8 cellular contexts compared by ENCODE assay signal in genomic region chr2:132037527-132038178, GRCh38.
DNase-seq lines count a peak whose midpoint lies in the region; ATAC-seq and TF ChIP-seq lines count a peak whose summit lies in the region.

No MANE protein-coding gene starts in this region.

- TF ChIP-seq POLR2A in lower leg skin (IDR thresholded peaks at IDR 0.05) = no peak
- no peak for TF ChIP-seq POLR2A in uterus (IDR thresholded peaks at IDR 0.05)

- no peak overlapping the region for H3K9ac ChIP-seq in mammary epithelial cell (ENCODE audit: insufficient read depth, low read length)

- no peaks in the 10 kb centered on the region for H3K4me1 ChIP-seq in mammary epithelial cell (ENCODE audit: insufficient read depth, low read length)
- no peaks in the 10 kb centered on the region for H3K4me1 ChIP-seq in uterus

- CTCF ChIA-PET in AG04449 (lab: Yijun Ruan, JAX) (no interaction called here), mammary epithelial cell (lab: Charles Lee; ENCODE audit: low non-redundant PET) (no interaction called here)

- H3K4me3 ChIP-seq in AG04449 (ENCODE audit: low read depth, low read length) (peak overlapping the region; percentile 33), mammary epithelial cell (replicated peaks in 1 of 3; ENCODE audit: insufficient read depth in 1 of 3, low read depth in 2 of 3, low read length in 3 of 3) (peak overlapping the region in 2 of 3 experiments; percentile 42 to 49), lower leg skin (ENCODE audit: low read depth, poor library complexity, severe bottlenecking) (peak overlapping the region; percentile 18), uterus (peak overlapping the region; percentile 11)

- H3K27me3 ChIP-seq in mammary epithelial cell (ENCODE audit: insufficient read depth, low read length) (peaks cover 22% of the 10 kb centered on the region), uterus (peaks cover 4 to 6% of the 10 kb centered on the region in 2 donors)

- DNase-seq in AG04449 (ENCODE audit: low read depth, low spot score) (no peak), H4 (ENCODE audit: low spot score) (peak; percentile 14), mammary epithelial cell (no peak), lower leg skin (ENCODE audit: low spot score in 2 of 2) (no peak), uterus (no peak), amniotic stem cell (lab: John Stamatoyannopoulos, UW) (no peak)
- no peak for DNase-seq in activated CD4-positive, alpha-beta T cell treated with anti-CD3 and anti-CD28 coated beads for 4 hours

- dilution Hi-C loops in mammary epithelial cell (cut with HindIII; ENCODE audit: low sequenced_read_pairs) = no loop called here

- H3K27ac ChIP-seq in mammary epithelial cell (ENCODE audit: insufficient read depth, low read depth, low read length) (no peak overlapping the region), uterus (no peak overlapping the region)

- no peaks in the 10 kb centered on the region for H3K9me3 ChIP-seq in mammary epithelial cell (replicated peaks; ENCODE audit: insufficient read depth, low read length)
- no peaks in the 10 kb centered on the region for H3K9me3 ChIP-seq in uterus

- no peaks in the 10 kb centered on the region for H3K36me3 ChIP-seq in mammary epithelial cell (ENCODE audit: insufficient read depth, low read length)
- no peaks in the 10 kb centered on the region for H3K36me3 ChIP-seq in uterus

- H3K4me2 ChIP-seq in mammary epithelial cell (ENCODE audit: insufficient read depth, low read depth, low read length) = peak overlapping the region; percentile 71

- in situ Hi-C loops in mammary epithelial cell (cut with MboI; ENCODE audit: low sequenced_read_pairs in 2 of 2) = no loop called here

- BruUV-seq in mammary epithelial cell (replicated peaks; lab: Mats Ljungman, UMichigan) = no TSS peak

- no peaks in the 10 kb centered on the region for H3K79me2 ChIP-seq in mammary epithelial cell (ENCODE audit: insufficient read depth, low read length)

- TF ChIP-seq CTCF in AG04449 (IDR thresholded peaks at IDR 0.05; ENCODE audit: insufficient read depth, low read length, missing control alignments) (no peak), mammary epithelial cell (conservative IDR thresholded peaks at IDR 0.05 in 1 of 2, IDR thresholded peaks at IDR 0.05 in 1 of 2; ENCODE audit: extremely low read depth in 1 of 2, insufficient read depth in 1 of 2, low read depth in 1 of 2, low read length in 2 of 2) (peak in 1 of 2 donors; percentile 18), lower leg skin (IDR thresholded peaks at IDR 0.05) (no peak), uterus (IDR thresholded peaks at IDR 0.05) (no peak)

- intact Hi-C loops in mammary epithelial cell (cut with micrococcal nuclease) = no loop called here
- intact Hi-C loops in lower leg skin (cut with DNase I; ENCODE audit: low total_unique reads) = no loop called here
- intact Hi-C loops in uterus (cut with DNase I; ENCODE audit: low total_unique reads) = no loop called here

- POLR2A ChIA-PET in AG04449 (lab: Yijun Ruan, JAX) = no interaction called here

- no peak for ATAC-seq in GM19328 (IDR thresholded peaks at IDR 0.05; ENCODE audit: unreplicated experiment)

- H4K20me1 ChIP-seq in mammary epithelial cell (ENCODE audit: insufficient read depth, low read length) = no peaks in the 10 kb centered on the region

- H2AFZ ChIP-seq in mammary epithelial cell (ENCODE audit: low read depth, low read length) = peak overlapping the region; percentile 62

- WGBS in mammary epithelial cell (ENCODE audit: low coverage, missing lambda C conversion rate) = 5% methylated on average over 4 of the region's 53 CpGs
- 5% methylated on average over 30 to 31 of the region's 53 CpGs for WGBS in lower leg skin, 2 donors
